In the genomic region with DNA sequence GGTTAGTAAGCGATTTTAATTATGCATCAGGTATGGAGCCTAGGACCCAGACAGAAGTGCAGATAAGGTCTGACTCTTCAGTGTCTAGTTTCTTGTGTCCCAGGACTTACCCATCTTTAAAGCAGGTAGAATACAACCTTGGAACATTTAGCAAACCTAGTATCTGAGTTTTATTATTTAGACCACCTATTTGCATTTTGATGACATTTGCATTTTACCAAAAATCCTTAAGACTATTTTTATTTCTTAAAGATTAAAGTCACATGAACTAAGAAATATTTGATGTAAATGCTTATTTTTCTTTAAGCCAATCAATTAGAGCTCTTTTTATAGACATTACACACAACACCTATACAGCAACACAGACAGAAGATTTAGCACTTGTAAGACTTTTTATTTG, we compare ENCODE assay signal across 28 cellular contexts.
"Had no signal": no experiment of that assay in that cellular context is flagged by ENCODE, and none has a peak within 500 bp of the region (broad histone marks: within the 10 kb centered on the region; RNA-seq: fewer than 3 reads in every experiment).

No MANE protein-coding gene starts in this region.

- H3K9me3 ChIP-seq: ascending aorta had no signal

- FAIRE-seq: bronchial epithelial cell, TTC549 had no signal

- H3K27ac ChIP-seq: ascending aorta, cardiac muscle cell, VCaP had no signal

- H3K4me3 ChIP-seq: ascending aorta, cardiac muscle cell had no signal

- H3K36me3 ChIP-seq: ascending aorta, cardiac muscle cell had no signal

- ATAC-seq: activated CD8-positive, alpha-beta T cell treated with anti-CD3 and anti-CD28 coated beads for 36 hours; activated naive CD8-positive, alpha-beta T cell treated with anti-CD3 and anti-CD28 coated beads, Interleukin-2, amount 50 U/mL, for 24 hours had no signal

- H3K4me1 ChIP-seq: ascending aorta had no signal

- H3K27me3 ChIP-seq: ascending aorta, cardiac muscle cell had no signal

- DNase-seq: activated B cell treated with CpG ODN at 0.5 μM for 24 hours; activated CD4-positive, alpha-beta memory T cell treated with anti-CD3 and anti-CD28 coated beads for 36 hours; activated CD4-positive, alpha-beta T cell treated with anti-CD3 and anti-CD28 coated beads for 4 hours; activated CD4-positive, alpha-beta T cell treated with anti-CD3 and anti-CD28 coated beads, Interleukin-2, amount 10 ng/mL, durations not matched to agents 24 days and 14 days; activated CD4-positive, alpha-beta T cell treated with anti-CD3 and anti-CD28 coated beads, Interleukin-2, amount 50 U/mL, for 1 hour; activated CD4-positive, alpha-beta T cell treated with anti-CD3 and anti-CD28 coated beads, Interleukin-2, amount 50 U/mL, for 4 hours; activated CD4-positive, CD25-positive, alpha-beta regulatory T cell treated with anti-CD3 and anti-CD28 coated beads, Interleukin-2, amount 50 U/mL, for 72 hours; activated CD8-positive, alpha-beta memory T cell treated with anti-CD3 and anti-CD28 coated beads, Interleukin-2, amount 50 U/mL, for 48 hours; activated CD8-positive, alpha-beta T cell treated with anti-CD3 and anti-CD28 coated beads for 36 hours; activated effector memory CD4-positive, alpha-beta T cell treated with Interleukin-2 at 50 U/mL for 16 hours; activated gamma-delta T cell; activated naive CD4-positive, alpha-beta T cell treated with anti-CD3 and anti-CD28 coated beads, Interleukin-2, amount 10 ng/mL, durations not matched to agents 7 days and 5 days; activated naive CD4-positive, alpha-beta T cell treated with Interleukin-2 at 50 U/mL for 16 hours; activated naive CD8-positive, alpha-beta T cell treated with anti-CD3 and anti-CD28 coated beads, Interleukin-2, amount 10 ng/mL, durations not matched to agents 7 days and 5 days; activated naive CD8-positive, alpha-beta T cell treated with anti-CD3 and anti-CD28 coated beads, Interleukin-2, amount 50 U/mL, for 24 hours; activated T-cell treated with anti-CD3 and anti-CD28 coated beads, Interleukin-2, amount 50 U/mL, for 24 hours; activated T-cell treated with anti-CD3 and anti-CD28 coated beads, Interleukin-2, amount 50 U/mL, for 48 hours; amygdala; anterior cingulate cortex; caudate nucleus; cerebellar nuclear complex; T-helper 2 cell; T-helper 9 cell had no signal
